In genomic region chr7:45920543-45921380, GRCh38 we compare ENCODE assay signal across 8 cellular contexts. TPM values are rescaled to one million over a fixed set of nuclear protein-coding genes. Genes with fewer than 3 reads are reported as not detected.
DNase-seq lines count a peak whose midpoint lies in the region; ATAC-seq and TF ChIP-seq lines count a peak whose summit lies in the region.

TSS of gene IGFBP3 (minus strand) at chr7:45921272. CDS start at chr7:45921140, 132 bp downstream.

- ATAC-seq in HG02571 (IDR thresholded peaks at IDR 0.05; ENCODE audit: unreplicated experiment) (no peak), HG02870 (IDR thresholded peaks at IDR 0.05; ENCODE audit: unreplicated experiment) (no peak)

- H3K27ac ChIP-seq in adrenal gland (no peak within 1 kb of the TSS), left ventricle myocardium inferior (replicated peaks) (peak within 1 kb of the TSS; percentile 73)

- intact Hi-C loops in adrenal gland (cut with DNase I) = loop anchor here (5.0 to 10.0 kb wide), 2 partner anchors 432 to 1174 kb away; no protein-coding TSS in a partner anchor
- intact Hi-C loops in left ventricle myocardium inferior (cut with micrococcal nuclease) = loop anchor here (5.0 kb wide), 1 partner anchor 1167 kb away; no protein-coding TSS in a partner anchor
- intact Hi-C loops in posterior vena cava (cut with DNase I) = loop anchor here (5.0 to 10.0 kb wide), 3 partner anchors 432 to 1167 kb away; no protein-coding TSS in a partner anchor

- no peak for TF ChIP-seq POLR2A in adrenal gland (IDR thresholded peaks at IDR 0.05)

- DNase-seq in ELR (ENCODE audit: low read depth) = peak; percentile 77
- DNase-seq in NCI-H146 treated with DMSO at 0.1 percent for 48 hours (lab: John Stamatoyannopoulos, UW; ENCODE audit: unreplicated experiment) = peak; percentile 33
- DNase-seq in adrenal gland = peak in 3 of 7 donors; percentile 15 to 33 (median 30)
- peak; percentile 60 for DNase-seq in left ventricle myocardium inferior
- no peak for DNase-seq in posterior vena cava (ENCODE audit: low spot score)
- DNase-seq in GM10248 (ENCODE audit: extremely low spot score) = no peak

- H3K4me1 ChIP-seq in adrenal gland (replicated peaks in 1 of 2) = peaks cover 0 to 4% of the 10 kb centered on the region in 2 donors
- H3K4me1 ChIP-seq in left ventricle myocardium inferior = peaks cover 56% of the 10 kb centered on the region

- no peaks in the 10 kb centered on the region for H3K36me3 ChIP-seq in adrenal gland (replicated peaks in 1 of 2)
- peaks cover 14% of the 10 kb centered on the region for H3K36me3 ChIP-seq in left ventricle myocardium inferior

- WGBS in adrenal gland, 4 donors = 0 to 6% (median 1%) methylated on average over 8 to 109 of the region's 109 CpGs

- H3K4me3 ChIP-seq in adrenal gland (peak within 1 kb of the TSS in 1 of 4 donors; percentile 53), left ventricle myocardium inferior (peak within 1 kb of the TSS; percentile 75)

- no peaks in the 10 kb centered on the region for H3K9me3 ChIP-seq in adrenal gland (replicated peaks in 1 of 3)
- no peaks in the 10 kb centered on the region for H3K9me3 ChIP-seq in left ventricle myocardium inferior (replicated peaks)

- CTCF ChIA-PET in GM10248 (lab: Yijun Ruan, JAX) = interaction anchor here (1.7 to 4.0 kb wide), 5 partner anchors 8 to 1333 kb away, joined by 6 to 27 read pairs (median 15); no protein-coding TSS in a partner anchor

- TF ChIP-seq CTCF in adrenal gland (IDR thresholded peaks at IDR 0.05) (no peak), left ventricle myocardium inferior (IDR thresholded peaks at IDR 0.05; ENCODE audit: borderline replicate concordance) (no peak), GM10248 (IDR thresholded peaks at IDR 0.05; ENCODE audit: control extremely low read depth, extremely low read depth, low read depth, missing control alignments) (no peak)

- peaks cover 47% of the 10 kb centered on the region for H3K27me3 ChIP-seq in adrenal gland
- H3K27me3 ChIP-seq in left ventricle myocardium inferior (ENCODE audit: low read depth) = peaks cover 10% of the 10 kb centered on the region

- POLR2A ChIA-PET in GM10248 (lab: Yijun Ruan, JAX) = no interaction called here

RNA-seq across cellular contexts. Expression of gene IGFBP3, which starts in this region (rescaled TPM):
- total RNA-seq in adrenal gland (10 to 100 TPM in 6 of 8 donors, 1 to 10 TPM in 2; 5.5 to 32.5 (median 17.6) TPM), left ventricle myocardium inferior (60.8 TPM), posterior vena cava (100 to 1,000 TPM; 147 TPM)
- polyA plus RNA-seq in adrenal gland = 10 to 100 TPM in 2 of 3 donors, 1 to 10 TPM in 1; 5.4 to 53.1 (median 16.2) TPM

Comparison
In these comparisons a context has a peak if more than half of its experiments do, and no peak if none do; other contexts are left out.
1. DNase-seq: peak in ELR (single experiment), NCI-H146 treated with DMSO at 0.1 percent for 48 hours (single experiment) and left ventricle myocardium inferior (single experiment); none in posterior vena cava (single experiment) and GM10248 (single experiment).